In genomic region chr2:5535301-5535700, GRCh38 we compare ENCODE assay signal across 6 cellular contexts.
"Had no signal": no experiment of that assay in that cellular context is flagged by ENCODE, and none has a peak within 500 bp of the region (broad histone marks: within the 10 kb centered on the region; RNA-seq: fewer than 3 reads in every experiment).

No MANE protein-coding gene starts in this region.

- H3K4me3 ChIP-seq: GM23248, HAP-1 had no signal

- H3K27ac ChIP-seq: GM23248, HL-60 had no signal

- H3K9ac ChIP-seq: GM23248 had no signal

- H3K36me3 ChIP-seq: HAP-1 had no signal

- DNase-seq: GM23248, GOT3, H7, HFFc6 had no signal

- H3K4me1 ChIP-seq: HAP-1 had no signal

- H2AFZ ChIP-seq: GM23248 had no signal

- H3K9me3 ChIP-seq: HAP-1 had no signal
